Comparison of ENCODE assay signal across 7 cellular contexts in genomic region chr9:102844754-102845153, GRCh38.
"Had no signal": no experiment of that assay in that cellular context is flagged by ENCODE, and none has a peak within 500 bp of the region (broad histone marks: within the 10 kb centered on the region; RNA-seq: fewer than 3 reads in every experiment).

No MANE protein-coding gene starts in this region.

- H3K27me3 Mint-ChIP-seq: IgD-negative memory B cell had no signal

- H2AFZ ChIP-seq: GM23338 had no signal

- ATAC-seq: GM23338, HepG2 had no signal

- H3K36me3 Mint-ChIP-seq: IgD-negative memory B cell had no signal

- DNase-seq: H9, HCEC 1CT, KBM-7 had no signal

- H3K4me2 ChIP-seq: GM23338 had no signal

- H3K4me1 Mint-ChIP-seq: GM23338, H9, IgD-negative memory B cell had no signal

- H3K27ac ChIP-seq: HL-60 had no signal

- H3K27ac Mint-ChIP-seq: GM23338, H9, IgD-negative memory B cell had no signal

- H3K4me3 ChIP-seq: GM23338 had no signal

- H3K4me3 Mint-ChIP-seq: GM23338, H9, IgD-negative memory B cell had no signal
